Comparison of ENCODE assay signal across 1 cellular context in the genomic region with DNA sequence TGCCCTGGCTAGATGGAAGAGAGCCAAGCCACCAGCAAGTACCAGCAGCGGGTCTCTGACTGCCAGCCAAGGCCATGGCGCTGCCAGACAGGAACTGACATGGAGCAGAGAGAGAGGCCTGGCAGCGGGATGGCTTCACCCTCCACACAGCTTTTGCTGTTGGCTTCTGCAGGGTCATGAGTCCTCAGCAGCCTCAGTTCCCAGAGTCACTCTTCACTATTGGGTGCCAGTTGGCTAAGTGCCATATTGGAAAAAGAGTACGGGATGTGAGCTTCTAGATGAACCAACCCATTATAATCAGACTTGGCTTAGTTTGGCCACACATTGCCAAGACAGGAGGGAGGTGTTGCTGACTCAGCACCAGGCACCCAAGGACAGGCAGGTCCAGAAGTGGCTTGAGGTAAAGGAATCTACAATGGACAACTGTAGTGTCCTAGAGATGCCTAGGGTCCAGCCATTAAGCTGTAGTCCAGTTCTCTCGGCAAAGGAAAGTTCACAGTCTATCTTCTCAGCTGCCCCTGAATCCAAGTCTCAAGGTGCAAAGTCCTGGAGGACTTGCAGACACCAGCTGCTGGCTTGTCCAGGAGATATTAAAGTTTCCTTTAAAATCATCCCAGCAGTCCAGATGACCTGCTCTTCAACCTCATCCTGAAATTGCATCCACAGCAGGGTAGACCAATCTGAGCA.
TF ChIP-seq lines count a peak whose summit lies in the region.

No MANE protein-coding gene starts in this region.

TF ChIP-seq in IMR-90, 13 proteins besides CTCF, POLR2A, EP300 and RAD21 (continued from another document):
- TF ChIP-seq, protein P1, sequence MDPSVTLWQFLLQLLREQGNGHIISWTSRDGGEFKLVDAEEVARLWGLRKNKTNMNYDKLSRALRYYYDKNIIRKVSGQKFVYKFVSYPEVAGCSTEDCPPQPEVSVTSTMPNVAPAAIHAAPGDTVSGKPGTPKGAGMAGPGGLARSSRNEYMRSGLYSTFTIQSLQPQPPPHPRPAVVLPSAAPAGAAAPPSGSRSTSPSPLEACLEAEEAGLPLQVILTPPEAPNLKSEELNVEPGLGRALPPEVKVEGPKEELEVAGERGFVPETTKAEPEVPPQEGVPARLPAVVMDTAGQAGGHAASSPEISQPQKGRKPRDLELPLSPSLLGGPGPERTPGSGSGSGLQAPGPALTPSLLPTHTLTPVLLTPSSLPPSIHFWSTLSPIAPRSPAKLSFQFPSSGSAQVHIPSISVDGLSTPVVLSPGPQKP (IDR thresholded peaks at IDR 0.05; ENCODE audit: borderline replicate concordance, low read depth, low read length), result no peak
- TF ChIP-seq RFX5 (IDR thresholded peaks at IDR 0.05; ENCODE audit: low read depth, low read length), result no peak
